ENCODE assay signal across 11 cellular contexts in genomic region chr14:53509227-53509822, GRCh38.
DNase-seq lines count a peak whose midpoint lies in the region; ATAC-seq, FAIRE-seq and TF ChIP-seq lines count a peak whose summit lies in the region.
"Had no signal": no experiment of that assay in that cellular context is flagged by ENCODE, and none has a peak within 500 bp of the region (broad histone marks: within the 10 kb centered on the region; RNA-seq: fewer than 3 reads in every experiment).

No MANE protein-coding gene starts in this region.

- no peaks in the 10 kb centered on the region for H3K4me1 Mint-ChIP-seq in effector memory CD8-positive, alpha-beta T cell (ENCODE audit: low read depth in 2 of 2)
- no peaks in the 10 kb centered on the region for H3K4me1 Mint-ChIP-seq in T-cell

- H3K36me3 Mint-ChIP-seq in effector memory CD8-positive, alpha-beta T cell (ENCODE audit: insufficient read depth), result no peaks in the 10 kb centered on the region
- no peaks in the 10 kb centered on the region for H3K36me3 Mint-ChIP-seq in T-cell

- H3K9me3 Mint-ChIP-seq in effector memory CD8-positive, alpha-beta T cell, result peaks cover 7 to 11% of the 10 kb centered on the region in 2 donors
- peaks cover 5 to 17% (median 16%) of the 10 kb centered on the region in 3 donors for H3K9me3 Mint-ChIP-seq in T-cell

- H3K36me3 ChIP-seq in bronchial epithelial cell (ENCODE audit: control insufficient read depth, insufficient read depth, low read length), result no peaks in the 10 kb centered on the region

- DNase-seq in HCEC 1CT, result peak; percentile 13
- peak; percentile 89 for DNase-seq in bronchial epithelial cell (ENCODE audit: low read depth)
- DNase-seq in left kidney (ENCODE audit: low read depth, low spot score), result peak; percentile 67
- peak; percentile 64 for DNase-seq in stromal cell of bone marrow (ENCODE audit: low read depth)
- DNase-seq in effector memory CD8-positive, alpha-beta T cell, result no peak
- no peak for DNase-seq in GM10248 (ENCODE audit: extremely low spot score)
- DNase-seq in T-cell, result no peak
- DNase-seq in central memory CD4-positive, alpha-beta T cell, result no peak
- DNase-seq: activated CD4-positive, alpha-beta T cell treated with anti-CD3 and anti-CD28 coated beads, Interleukin-2, amount 50 U/mL, for 1 hour had no signal

- CTCF ChIA-PET in GM10248 (lab: Yijun Ruan, JAX), result interaction anchor here (1.1 kb wide), 1 partner anchor 8 kb away, joined by 3 read pairs; no protein-coding TSS in a partner anchor
- CTCF ChIA-PET in T-cell (lab: Charles Lee), result no interaction called here

- no peak overlapping the region for H3K4me3 ChIP-seq in bronchial epithelial cell (ENCODE audit: low read depth, low read length)

- no peak overlapping the region for H3K4me3 Mint-ChIP-seq in effector memory CD8-positive, alpha-beta T cell
- H3K4me3 Mint-ChIP-seq in T-cell, result no peak overlapping the region
- H3K4me3 Mint-ChIP-seq: stimulated activated naive CD8-positive, alpha-beta T cell treated with anti-CD3 and anti-CD28 coated beads, Interleukin-15, Interleukin-2, amounts not matched to agents 100 ng/mL and 50 ng/mL, for 24 hours had no signal

- POLR2A ChIA-PET in GM10248 (lab: Yijun Ruan, JAX), result no interaction called here
- POLR2A ChIA-PET in T-cell (lab: Charles Lee), result no interaction called here

- no peak overlapping the region for H3K27ac Mint-ChIP-seq in effector memory CD8-positive, alpha-beta T cell
- H3K27ac Mint-ChIP-seq in T-cell, result no peak overlapping the region
- H3K27ac Mint-ChIP-seq: stimulated activated naive CD8-positive, alpha-beta T cell treated with anti-CD3 and anti-CD28 coated beads, Interleukin-15, Interleukin-2, amounts not matched to agents 100 ng/mL and 50 ng/mL, for 24 hours had no signal

- FAIRE-seq in bronchial epithelial cell (lab: Jason Lieb, UNC), result no peak
- FAIRE-seq: RCC 7860 had no signal

- TF ChIP-seq CTCF in bronchial epithelial cell (IDR thresholded peaks at IDR 0.05; ENCODE audit: insufficient read depth, low read length, severe bottlenecking), result no peak
- TF ChIP-seq CTCF in GM10248 (IDR thresholded peaks at IDR 0.05; ENCODE audit: control extremely low read depth, extremely low read depth, low read depth, missing control alignments), result no peak

- no peak for ATAC-seq in effector memory CD8-positive, alpha-beta T cell (replicated peaks)
- no peak for ATAC-seq in T-cell (replicated peaks in 1 of 4)

- H3K27me3 ChIP-seq in bronchial epithelial cell (ENCODE audit: control insufficient read depth, insufficient read depth, low read length), result no peaks in the 10 kb centered on the region

- H3K27me3 Mint-ChIP-seq in effector memory CD8-positive, alpha-beta T cell, result no peaks in the 10 kb centered on the region
- no peaks in the 10 kb centered on the region for H3K27me3 Mint-ChIP-seq in T-cell
- H3K27me3 Mint-ChIP-seq: stimulated activated naive CD8-positive, alpha-beta T cell treated with anti-CD3 and anti-CD28 coated beads, Interleukin-15, Interleukin-2, amounts not matched to agents 100 ng/mL and 50 ng/mL, for 24 hours had no signal

Comparison
In these comparisons a context has a peak if more than half of its experiments do, and no peak if none do; other contexts are left out.
1. DNase-seq: peak in HCEC 1CT (single experiment), bronchial epithelial cell (single experiment), left kidney (single experiment) and stromal cell of bone marrow (single experiment); none in effector memory CD8-positive, alpha-beta T cell (0 of 3), GM10248 (single experiment), T-cell (0 of 34) and central memory CD4-positive, alpha-beta T cell (single experiment).